ENCODE assay signal across 7 cellular contexts in genomic region chr6:30915591-30915946, GRCh38. TPM values are rescaled to one million over a fixed set of nuclear protein-coding genes. Genes with fewer than 3 reads are reported as not detected.
A peak's percentile ranks its signal among the peaks of the same experiment; 100 is the strongest.
DNase-seq lines count a peak whose midpoint lies in the region; ATAC-seq and TF ChIP-seq lines count a peak whose summit lies in the region.

No MANE protein-coding gene starts in this region.

- H3K27ac ChIP-seq in KMS-11: no peak overlapping the region
- H3K27ac ChIP-seq in RWPE2 (ENCODE audit: poor library complexity, severe bottlenecking): peak overlapping the region; percentile 66
- peak overlapping the region; percentile 92 for H3K27ac ChIP-seq in temporal lobe (ENCODE audit: low read depth, low read length)

- peak; percentile 73 for DNase-seq in EL
- DNase-seq in RWPE2 (ENCODE audit: low spot score): no peak
- DNase-seq in choroid plexus epithelial cell (ENCODE audit: low read depth): peak; percentile 80
- DNase-seq in left kidney (ENCODE audit: low read depth, low spot score): peak; percentile 92

- H2AFZ ChIP-seq in KMS-11 (ENCODE audit: low read depth): peak overlapping the region; percentile 70; the same call in 1 of the 2 replicates

- no peak overlapping the region for H3K9ac ChIP-seq in KMS-11

- H3K4me3 ChIP-seq in KMS-11 (IDR thresholded peaks at IDR 0.05; ENCODE audit: insufficient read depth, low read depth, low read length) (no peak overlapping the region), RWPE2 (ENCODE audit: severe bottlenecking) (no peak overlapping the region), choroid plexus epithelial cell (ENCODE audit: low read depth, low read length) (no peak overlapping the region)

- ATAC-seq in RWPE2 (ENCODE audit: low read depth): peak; percentile 23; the same call in 1 of the 3 replicates
- no peak for ATAC-seq in HG03342 (IDR thresholded peaks at IDR 0.05; ENCODE audit: unreplicated experiment)

- no peaks in the 10 kb centered on the region for H4K20me1 ChIP-seq in KMS-11 (ENCODE audit: insufficient read depth)

- peak overlapping the region; percentile 98; the same call in 1 of the 2 replicates for H3K4me2 ChIP-seq in KMS-11

- H3K4me1 ChIP-seq in KMS-11 (ENCODE audit: low read depth, poor library complexity, severe bottlenecking) (peaks cover 17% of the 10 kb centered on the region), RWPE2 (ENCODE audit: insufficient read depth, poor library complexity, severe bottlenecking) (peaks cover 11% of the 10 kb centered on the region)

- no peaks in the 10 kb centered on the region for H3K9me3 ChIP-seq in RWPE2 (ENCODE audit: severe bottlenecking)

- H3K36me3 ChIP-seq in KMS-11 (ENCODE audit: insufficient read depth) (no peaks in the 10 kb centered on the region), RWPE2 (ENCODE audit: low read depth) (peaks cover 33% of the 10 kb centered on the region)

- no peaks in the 10 kb centered on the region for H3K27me3 ChIP-seq in KMS-11 (ENCODE audit: insufficient read depth, low read depth)
- no peaks in the 10 kb centered on the region for H3K27me3 ChIP-seq in RWPE2 (ENCODE audit: insufficient read depth, poor library complexity, severe bottlenecking)

- no peaks in the 10 kb centered on the region for H3K79me2 ChIP-seq in KMS-11 (ENCODE audit: insufficient read depth, low read depth)

- TF ChIP-seq CTCF in KMS-11 (conservative IDR thresholded peaks at IDR 0.05; ENCODE audit: low read depth, low read length) (peak; percentile 79), RWPE2 (IDR thresholded peaks at IDR 0.05; ENCODE audit: poor library complexity, severe bottlenecking) (peak; percentile 89), choroid plexus epithelial cell (conservative IDR thresholded peaks at IDR 0.05; ENCODE audit: low read depth, low read length) (peak; percentile 77)

RNA-seq across cellular contexts. Expression of gene VARS2, which starts 1.5 kb away (rescaled TPM):
- total RNA-seq in temporal lobe: 23.4 TPM

RNA-seq across cellular contexts. Expression of gene GTF2H4, which starts 7.6 kb away (rescaled TPM):
- 20.7 TPM for total RNA-seq in temporal lobe

RNA-seq across cellular contexts. Expression of gene SFTA2, which starts 16.4 kb away (rescaled TPM):
- not detected for total RNA-seq in temporal lobe

RNA-seq across cellular contexts. Expression of gene MUCL3, which starts 25.2 kb away (rescaled TPM):
- total RNA-seq in temporal lobe: not detected

RNA-seq across cellular contexts. Expression of gene DDR1, which starts 31.2 kb away (rescaled TPM):
- total RNA-seq in temporal lobe: 147 TPM
